8 cellular contexts compared by ENCODE assay signal in genomic region chr13:27006519-27007161, GRCh38.
A peak's percentile ranks its signal among the peaks of the same experiment; 100 is the strongest.
DNase-seq lines count a peak whose midpoint lies in the region; ATAC-seq and TF ChIP-seq lines count a peak whose summit lies in the region.

No MANE protein-coding gene starts in this region.

- peaks cover 8% of the 10 kb centered on the region for H3K9me3 ChIP-seq in left ventricle myocardium inferior (replicated peaks)

- no peaks in the 10 kb centered on the region for H3K9me3 Mint-ChIP-seq in activated T-cell treated with anti-CD3 and anti-CD28 coated beads, Interleukin-2, amount 50 U/mL, for 4 hours
- H3K9me3 Mint-ChIP-seq in WTC11 (peaks cover 11% of the 10 kb centered on the region), progenitor cell of endocrine pancreas (ENCODE audit: low read depth) (no peaks in the 10 kb centered on the region)

- H3K4me1 Mint-ChIP-seq in activated T-cell treated with anti-CD3 and anti-CD28 coated beads, Interleukin-2, amount 50 U/mL, for 4 hours (ENCODE audit: low read depth), result peaks cover 2% of the 10 kb centered on the region
- H3K4me1 Mint-ChIP-seq in WTC11 (peaks cover 24% of the 10 kb centered on the region), progenitor cell of endocrine pancreas (ENCODE audit: low read depth) (peaks cover 19% of the 10 kb centered on the region)

- no peak for DNase-seq in activated T-cell treated with anti-CD3 and anti-CD28 coated beads, Interleukin-2, amount 50 U/mL, for 4 hours
- DNase-seq in activated T-cell treated with anti-CD3 and anti-CD28 coated beads, Interleukin-2, amount 50 U/mL, for 1 hour, result no peak
- peak; percentile 42 for DNase-seq in WTC11 (ENCODE audit: low spot score)
- DNase-seq in left ventricle myocardium inferior, result no peak
- DNase-seq in progenitor cell of endocrine pancreas (ENCODE audit: low spot score, unreplicated experiment), result peak; percentile 43
- DNase-seq in activated effector memory CD4-positive, alpha-beta T cell treated with anti-CD3 and anti-CD28 coated beads, Interleukin-2, amount 50 U/mL, for 16 hours, result no peak

- H3K27me3 ChIP-seq in left ventricle myocardium inferior (ENCODE audit: low read depth), result peaks cover 22% of the 10 kb centered on the region

- POLR2A ChIA-PET in WTC11 (lab: Charles Lee), result interaction anchor here (0.7 kb wide), 1 partner anchor 67 kb away, joined by 3 read pairs; no protein-coding TSS in a partner anchor

- CTCF ChIA-PET in WTC11 (lab: Charles Lee), result interaction anchor here (0.6 to 3.2 kb wide), 10 partner anchors 17 to 355 kb away, joined by 3 to 20 read pairs (median 6); partner anchors contain the start of gene RASL11A

- no peak overlapping the region for H3K27ac ChIP-seq in left ventricle myocardium inferior (replicated peaks)

- peak; percentile 48 to 63 for ATAC-seq in activated T-cell treated with anti-CD3 and anti-CD28 coated beads, Interleukin-2, amount 50 U/mL, for 4 hours
- ATAC-seq in WTC11 (peak; percentile 84), HG03159 (IDR thresholded peaks at IDR 0.05; ENCODE audit: unreplicated experiment) (no peak), GM18873 (IDR thresholded peaks at IDR 0.05; ENCODE audit: low FRiP score, unreplicated experiment) (no peak)

- H3K4me3 Mint-ChIP-seq in activated T-cell treated with anti-CD3 and anti-CD28 coated beads, Interleukin-2, amount 50 U/mL, for 4 hours, result no peak overlapping the region
- H3K4me3 Mint-ChIP-seq in WTC11 (peak overlapping the region; percentile 71), progenitor cell of endocrine pancreas (ENCODE audit: low read depth) (peak overlapping the region; percentile 67)

- intact Hi-C loops in left ventricle myocardium inferior (cut with micrococcal nuclease), result no loop called here

- H3K27me3 Mint-ChIP-seq in activated T-cell treated with anti-CD3 and anti-CD28 coated beads, Interleukin-2, amount 50 U/mL, for 4 hours (ENCODE audit: low read depth), result peaks cover 49% of the 10 kb centered on the region
- H3K27me3 Mint-ChIP-seq in WTC11 (ENCODE audit: low read depth) (peaks cover 24% of the 10 kb centered on the region), progenitor cell of endocrine pancreas (peaks cover 30% of the 10 kb centered on the region)

- TF ChIP-seq CTCF in WTC11 (IDR thresholded peaks at IDR 0.05) (no peak), left ventricle myocardium inferior (IDR thresholded peaks at IDR 0.05; ENCODE audit: borderline replicate concordance) (no peak), progenitor cell of endocrine pancreas (IDR thresholded peaks at IDR 0.05; ENCODE audit: unreplicated experiment) (no peak)

- H3K27ac Mint-ChIP-seq in WTC11 (no peak overlapping the region), progenitor cell of endocrine pancreas (no peak overlapping the region)

- H3K36me3 Mint-ChIP-seq in activated T-cell treated with anti-CD3 and anti-CD28 coated beads, Interleukin-2, amount 50 U/mL, for 4 hours (ENCODE audit: insufficient read depth), result no peaks in the 10 kb centered on the region
- no peaks in the 10 kb centered on the region for H3K36me3 Mint-ChIP-seq in WTC11
- H3K36me3 Mint-ChIP-seq in progenitor cell of endocrine pancreas (ENCODE audit: insufficient read depth), result no peaks in the 10 kb centered on the region

- no peaks in the 10 kb centered on the region for H3K36me3 ChIP-seq in left ventricle myocardium inferior

- H3K4me3 ChIP-seq in left ventricle myocardium inferior, result peak overlapping the region; percentile 63

- peaks cover 21% of the 10 kb centered on the region for H3K4me1 ChIP-seq in left ventricle myocardium inferior

TF ChIP-seq in WTC11, 78 proteins besides CTCF, POLR2A, EP300 and RAD21:
- no peak for TF ChIP-seq ESRRA (CRISPR knock-in tag; IDR thresholded peaks at IDR 0.05; ENCODE audit: borderline replicate concordance)
- TF ChIP-seq IRF1 (CRISPR knock-in tag; IDR thresholded peaks at IDR 0.05), result no peak
- TF ChIP-seq MAX (CRISPR knock-in tag; IDR thresholded peaks at IDR 0.05), result 0 out of 2 replicates have a peak, but pooled peaks have one; percentile 30
- no peak for TF ChIP-seq EMX1 (CRISPR knock-in tag; IDR thresholded peaks at IDR 0.05)
- TF ChIP-seq ZNF423 (CRISPR knock-in tag; IDR thresholded peaks at IDR 0.05), result peak; percentile 91
- TF ChIP-seq ZNF263 (CRISPR knock-in tag; IDR thresholded peaks at IDR 0.05; ENCODE audit: low read depth), result peak; percentile 91
- no peak for TF ChIP-seq AR (CRISPR knock-in tag; IDR thresholded peaks at IDR 0.05)
- no peak for TF ChIP-seq MYBL2 (CRISPR knock-in tag; IDR thresholded peaks at IDR 0.05)
- no peak for TF ChIP-seq NR1H2 (CRISPR knock-in tag; IDR thresholded peaks at IDR 0.05)
- peak; percentile 35; the same call in 1 of the 2 replicates for TF ChIP-seq ZNF121 (CRISPR knock-in tag; IDR thresholded peaks at IDR 0.05)
- 0 out of 2 replicates have a peak, but pooled peaks have one; percentile 20 for TF ChIP-seq SP1 (CRISPR knock-in tag; conservative IDR thresholded peaks at IDR 0.05)
- TF ChIP-seq ATF3 (CRISPR knock-in tag; conservative IDR thresholded peaks at IDR 0.05), result no peak
TF ChIP-seq in WTC11: peak in this region for 5.

Comparison
In these comparisons a context has a peak if more than half of its experiments do, and no peak if none do; other contexts are left out.
1. ATAC-seq: peak in activated T-cell treated with anti-CD3 and anti-CD28 coated beads, Interleukin-2, amount 50 U/mL, for 4 hours (2 of 2) and WTC11 (single experiment); none in HG03159 (single experiment) and GM18873 (single experiment).
2. DNase-seq: peak in WTC11 (single experiment) and progenitor cell of endocrine pancreas (single experiment); none in activated T-cell treated with anti-CD3 and anti-CD28 coated beads, Interleukin-2, amount 50 U/mL, for 4 hours (single experiment), activated T-cell treated with anti-CD3 and anti-CD28 coated beads, Interleukin-2, amount 50 U/mL, for 1 hour (single experiment), left ventricle myocardium inferior (single experiment) and activated effector memory CD4-positive, alpha-beta T cell treated with anti-CD3 and anti-CD28 coated beads, Interleukin-2, amount 50 U/mL, for 16 hours (single experiment).